ENCODE assay signal across 8 cellular contexts in the genomic region with DNA sequence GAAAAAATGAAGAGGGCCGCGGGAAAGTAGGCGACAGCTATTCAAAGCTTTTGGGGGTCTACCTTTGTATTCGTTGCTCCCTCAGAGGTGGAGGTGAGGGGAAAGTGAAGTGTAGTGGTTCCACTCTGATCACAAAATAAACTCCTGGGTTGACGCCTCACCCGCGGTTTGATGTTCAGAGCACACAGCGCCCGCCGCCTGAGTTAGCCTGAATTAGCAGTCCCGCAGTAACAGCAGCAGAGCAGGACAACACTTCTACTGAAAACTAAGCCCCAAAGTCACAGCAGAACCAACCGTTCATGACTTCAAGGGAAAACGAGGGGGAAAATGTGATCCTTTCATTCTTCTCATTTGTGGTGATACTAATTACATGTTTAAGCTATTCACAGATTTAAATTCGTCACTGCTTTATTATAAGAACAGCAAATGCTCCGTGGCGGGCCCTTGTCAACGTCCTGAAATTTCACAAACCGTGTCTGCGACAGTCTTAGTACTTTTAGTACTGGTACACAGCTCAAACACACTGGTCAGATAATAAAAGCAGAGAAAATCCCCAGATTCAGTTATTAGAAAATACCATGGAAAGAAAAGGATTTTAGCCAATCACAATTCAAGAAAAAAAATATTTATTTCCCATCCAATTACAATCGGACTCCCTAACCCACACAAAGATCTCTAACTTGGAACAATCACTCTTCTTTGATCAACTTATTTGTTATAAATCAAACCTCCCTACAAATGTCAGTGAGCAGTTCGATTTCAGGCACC.
DNase-seq lines count a peak whose midpoint lies in the region; ATAC-seq and TF ChIP-seq lines count a peak whose summit lies in the region.

No MANE protein-coding gene starts in this region.

- H3K36me3 ChIP-seq in SU-DHL-6 (ENCODE audit: low read length) = no peaks in the 10 kb centered on the region

- H3K27me3 ChIP-seq in SU-DHL-6 (ENCODE audit: low read length) = no peaks in the 10 kb centered on the region

- no peaks in the 10 kb centered on the region for H3K9me3 ChIP-seq in SU-DHL-6 (ENCODE audit: insufficient read depth, low read length)

- H3K9me2 ChIP-seq in SU-DHL-6 (replicated peaks; ENCODE audit: insufficient read depth, low read length) = no peaks in the 10 kb centered on the region

- peaks cover 21% of the 10 kb centered on the region; the same call in 1 of the 2 replicates for H3F3A ChIP-seq in SU-DHL-6 (ENCODE audit: insufficient read depth)

- peaks cover 26% of the 10 kb centered on the region for H3K79me2 ChIP-seq in SU-DHL-6 (ENCODE audit: insufficient read depth, low read length)

- in situ Hi-C loops in KBM-7 (cut with MboI; ENCODE audit: low pct_unique_long_range_greater_than_20kb, low sequenced_read_pairs) = no loop called here

- H2AFZ ChIP-seq in SU-DHL-6 (ENCODE audit: low read depth, low read length, severe bottlenecking) = peak overlapping the region; percentile 95

- peak overlapping the region; percentile 80 for H3K9ac ChIP-seq in SU-DHL-6 (ENCODE audit: low read length)

- DNase-seq in GDM1 (lab: John Stamatoyannopoulos, UW) (peak; percentile 39), KBM-7 (peak; percentile 70), caudate nucleus (lab: John Stamatoyannopoulos, UW) (peak in 40 of 61 donors; percentile 10 to 76 (median 41)), iris pigment epithelial cell (ENCODE audit: low read depth) (peak; percentile 68), NCI-H2196 treated with DMSO at 0.1 percent for 48 hours (lab: John Stamatoyannopoulos, UW; ENCODE audit: unreplicated experiment) (no peak)
- DNase-seq in stimulated activated CD4-positive, alpha-beta T cell treated with anti-CD3 and anti-CD28 coated beads, Interleukin-12 subunit alpha, Interleukin-12 subunit beta, amount 100 ng/mL, for 4 hours = peak; percentile 18

- peak overlapping the region; percentile 74 for H3K4me3 ChIP-seq in SU-DHL-6 (ENCODE audit: insufficient read depth, low read length, poor library complexity, severe bottlenecking)

- 0 out of 2 replicates have a peak overlapping the region, but pooled peaks have one; percentile 34 for H3K27ac ChIP-seq in SU-DHL-6 (ENCODE audit: low read depth, low read length)
- H3K27ac ChIP-seq in caudate nucleus (ENCODE audit: low read depth, low read length) = peak overlapping the region; percentile 79

- peak overlapping the region; percentile 86 for H3K4me2 ChIP-seq in SU-DHL-6 (ENCODE audit: low read depth, low read length, poor library complexity, severe bottlenecking)

- ATAC-seq in GM21737 (IDR thresholded peaks at IDR 0.05; ENCODE audit: unreplicated experiment) = peak; percentile 17

- no peak for TF ChIP-seq CTCF in SU-DHL-6 (IDR thresholded peaks at IDR 0.05; ENCODE audit: insufficient read depth, low read length, poor library complexity, severe bottlenecking)

- H4K20me1 ChIP-seq in SU-DHL-6 (ENCODE audit: low read depth, low read length) = peaks cover 18% of the 10 kb centered on the region
